ENCODE assay signal across 8 cellular contexts in the genomic region with DNA sequence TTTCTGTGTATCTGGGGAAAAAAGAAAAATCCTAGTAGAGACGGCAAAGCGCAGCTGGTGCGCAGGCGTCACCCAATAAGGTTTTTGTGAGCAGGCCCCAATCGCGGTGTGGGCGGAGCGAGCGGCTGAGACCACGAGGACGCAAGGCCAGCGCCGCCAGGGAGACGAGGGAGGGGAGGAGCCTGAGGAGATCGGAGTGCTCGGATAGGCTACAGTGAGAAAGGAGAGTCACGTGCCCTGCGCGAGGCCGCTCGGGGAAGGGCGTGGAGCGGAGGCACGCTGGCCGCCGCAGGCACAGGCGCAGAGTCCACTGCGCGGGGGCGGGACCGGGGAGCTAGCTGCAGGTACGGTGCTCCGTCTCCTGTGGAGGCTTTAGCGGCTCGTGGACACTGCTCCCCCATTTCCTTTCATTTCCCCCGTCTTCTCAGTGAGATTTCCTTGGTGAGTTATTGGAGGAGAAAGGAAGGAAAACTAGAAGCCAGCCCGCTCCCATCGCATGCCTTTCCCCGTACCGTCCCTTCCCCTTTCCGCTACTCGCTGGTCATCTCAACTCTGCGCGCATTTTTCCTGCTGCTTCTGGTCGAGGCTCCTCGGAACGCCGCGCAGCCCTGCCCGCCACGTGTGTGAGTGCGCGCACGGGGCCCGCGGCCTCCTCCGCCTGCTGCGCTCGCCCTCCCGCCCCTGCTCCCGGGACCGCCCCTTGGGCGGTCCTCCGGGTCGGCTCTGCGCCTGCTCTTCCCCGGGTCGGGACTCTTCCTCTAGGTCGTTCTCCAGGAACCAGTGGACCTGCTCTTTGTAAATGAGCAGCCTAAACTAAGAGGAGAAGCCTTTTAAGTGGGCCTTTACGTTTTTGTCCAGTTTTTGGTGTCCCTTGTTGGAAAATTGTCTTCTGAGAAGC. TPM values are rescaled to one million over a fixed set of nuclear protein-coding genes. Genes with fewer than 3 reads are reported as not detected.
DNase-seq lines count a peak whose midpoint lies in the region; ATAC-seq and TF ChIP-seq lines count a peak whose summit lies in the region.

THNSL1 (plus strand) TSS at position 264 of the 898 bp plus-strand sequence. CDS start 6,612 bp downstream, outside the sequence.

- H3K4me3 Mint-ChIP-seq in activated T-helper 17 cell treated with anti-CD3 and anti-CD28 coated beads, Interleukin-2, amount 50 U/mL, for 72 hours = peak within 1 kb of the TSS; percentile 86
- H3K4me3 Mint-ChIP-seq in naive thymus-derived CD4-positive, alpha-beta T cell = peak within 1 kb of the TSS; percentile 87 to 98 (median 90)
- H3K4me3 Mint-ChIP-seq in stimulated activated memory B cell treated with anti-CD40 and anti-IgM and Interleukin-4, amounts not matched to agents 10 μg/mL and 1 μg/mL and 100 μg/mL, for 72 hours = peak within 1 kb of the TSS; percentile 86

- H2AFZ ChIP-seq in DND-41 (ENCODE audit: low read depth, low read length) (peak within 1 kb of the TSS; percentile 79), fibroblast of lung (ENCODE audit: low read length) (peak within 1 kb of the TSS; percentile 98)

- peaks cover 31% of the 10 kb centered on the region for H3K4me1 ChIP-seq in DND-41 (ENCODE audit: insufficient read depth, low read length)
- H3K4me1 ChIP-seq in fibroblast of lung (ENCODE audit: control insufficient read depth, extremely low read depth, insufficient read depth, low read length) = no peaks in the 10 kb centered on the region
- peaks cover 0 to 8% of the 10 kb centered on the region in 2 donors for H3K4me1 ChIP-seq in naive thymus-derived CD4-positive, alpha-beta T cell (ENCODE audit: control insufficient read depth in 2 of 2, insufficient read depth in 2 of 2, low read length in 2 of 2)

- no peaks in the 10 kb centered on the region for H3K27me3 Mint-ChIP-seq in activated T-helper 17 cell treated with anti-CD3 and anti-CD28 coated beads, Interleukin-2, amount 50 U/mL, for 72 hours
- H3K27me3 Mint-ChIP-seq in naive thymus-derived CD4-positive, alpha-beta T cell = peaks cover 0 to 10% (median 0%) of the 10 kb centered on the region in 5 donors
- no peaks in the 10 kb centered on the region for H3K27me3 Mint-ChIP-seq in stimulated activated memory B cell treated with anti-CD40 and anti-IgM and Interleukin-4, amounts not matched to agents 10 μg/mL and 1 μg/mL and 100 μg/mL, for 72 hours

- peak; percentile 94 for ATAC-seq in DND-41 (ENCODE audit: insufficient read depth, low read depth)
- peak; percentile 99 for ATAC-seq in GM21825 (IDR thresholded peaks at IDR 0.05; ENCODE audit: unreplicated experiment)
- peak; percentile 97 for ATAC-seq in activated T-helper 17 cell treated with anti-CD3 and anti-CD28 coated beads, Interleukin-2, amount 50 U/mL, for 72 hours (replicated peaks)
- ATAC-seq in naive thymus-derived CD4-positive, alpha-beta T cell = peak; percentile 97
- peak; percentile 99 for ATAC-seq in stimulated activated memory B cell treated with anti-CD40 and anti-IgM and Interleukin-4, amounts not matched to agents 10 μg/mL and 1 μg/mL and 100 μg/mL, for 72 hours

- H3K4me3 ChIP-seq in DND-41 (ENCODE audit: low read depth in 1 of 2, low read length in 2 of 2) (peak within 1 kb of the TSS; percentile 67 to 75), fibroblast of lung (replicated peaks in 1 of 4; ENCODE audit: control extremely low read depth in 1 of 4, insufficient read depth in 1 of 4, low read depth in 3 of 4, low read length in 4 of 4) (peak within 1 kb of the TSS; percentile 61 to 80 (median 74))
- peak within 1 kb of the TSS; percentile 76 for H3K4me3 ChIP-seq in naive thymus-derived CD4-positive, alpha-beta T cell (ENCODE audit: low read length)

- peak within 1 kb of the TSS; percentile 99 for H3K27ac Mint-ChIP-seq in activated T-helper 17 cell treated with anti-CD3 and anti-CD28 coated beads, Interleukin-2, amount 50 U/mL, for 72 hours
- peak within 1 kb of the TSS; percentile 91 to 99 (median 94) for H3K27ac Mint-ChIP-seq in naive thymus-derived CD4-positive, alpha-beta T cell
- peak within 1 kb of the TSS; percentile 74 for H3K27ac Mint-ChIP-seq in stimulated activated memory B cell treated with anti-CD40 and anti-IgM and Interleukin-4, amounts not matched to agents 10 μg/mL and 1 μg/mL and 100 μg/mL, for 72 hours

- H3K36me3 ChIP-seq in DND-41 (ENCODE audit: insufficient read depth, low read length) (0 out of 2 replicates have a peak, but pooled peaks cover under 1% of the 10 kb centered on the region), fibroblast of lung (ENCODE audit: control insufficient read depth, insufficient read depth, low read length) (no peaks in the 10 kb centered on the region)
- H3K36me3 ChIP-seq in naive thymus-derived CD4-positive, alpha-beta T cell (ENCODE audit: control insufficient read depth in 2 of 3, insufficient read depth in 3 of 3, low read length in 3 of 3) = no peaks in the 10 kb centered on the region

- H3K9me3 Mint-ChIP-seq in activated T-helper 17 cell treated with anti-CD3 and anti-CD28 coated beads, Interleukin-2, amount 50 U/mL, for 72 hours = no peaks in the 10 kb centered on the region
- peaks cover 0 to 7% (median 0%) of the 10 kb centered on the region in 11 donors for H3K9me3 Mint-ChIP-seq in naive thymus-derived CD4-positive, alpha-beta T cell
- H3K9me3 Mint-ChIP-seq in stimulated activated memory B cell treated with anti-CD40 and anti-IgM and Interleukin-4, amounts not matched to agents 10 μg/mL and 1 μg/mL and 100 μg/mL, for 72 hours = no peaks in the 10 kb centered on the region

- TF ChIP-seq CTCF in DND-41 (IDR thresholded peaks at IDR 0.05; ENCODE audit: borderline replicate concordance, extremely low read depth, low read length, poor library complexity, severe bottlenecking) (no peak), fibroblast of lung (conservative IDR thresholded peaks at IDR 0.05 in 1 of 2, IDR thresholded peaks at IDR 0.05 in 1 of 2; ENCODE audit: low read depth in 1 of 2, low read length in 2 of 2) (no peak)

- POLR2A ChIA-PET in naive thymus-derived CD4-positive, alpha-beta T cell (lab: Charles Lee) = interaction anchor here (0.7 to 2.1 kb wide), 6 partner anchors 15 to 398 kb away, joined by 3 to 13 read pairs (median 4); partner anchors contain the start of gene PRTFDC1

- intact Hi-C loops in naive thymus-derived CD4-positive, alpha-beta T cell (cut with micrococcal nuclease) = loop anchor here (1.0 to 10.0 kb wide), 17 partner anchors 46 to 1922 kb away; partner anchors contain the start of genes ABI1 (in 1 of the 2), APBB1IP (in 1 of the 2), MSRB2 (in 1 of the 2) and PRTFDC1 (in 1 of the 2)

- CTCF ChIA-PET in naive thymus-derived CD4-positive, alpha-beta T cell (lab: Charles Lee) = interaction anchor here (1.0 kb wide), 1 partner anchor 394 kb away, joined by 4 read pairs; no protein-coding TSS in a partner anchor

- H4K20me1 ChIP-seq in DND-41 (ENCODE audit: insufficient read depth, low read length) (no peaks in the 10 kb centered on the region), fibroblast of lung (ENCODE audit: control insufficient read depth, extremely low read depth, insufficient read depth, low read length) (no peaks in the 10 kb centered on the region)

- H3K27ac ChIP-seq in DND-41 (ENCODE audit: low read length) (peak within 1 kb of the TSS; percentile 93), fibroblast of lung (ENCODE audit: insufficient read depth, low read length) (peak within 1 kb of the TSS; percentile 82)
- peak within 1 kb of the TSS; percentile 82 for H3K27ac ChIP-seq in naive thymus-derived CD4-positive, alpha-beta T cell (ENCODE audit: low read depth, low read length)

- H3K79me2 ChIP-seq in DND-41 (ENCODE audit: insufficient read depth, low read length) (peaks cover 22% of the 10 kb centered on the region), fibroblast of lung (ENCODE audit: control insufficient read depth, insufficient read depth, low read length) (no peaks in the 10 kb centered on the region)

- H3K9ac ChIP-seq in DND-41 (ENCODE audit: low read depth, low read length) (peak within 1 kb of the TSS; percentile 89), fibroblast of lung (ENCODE audit: insufficient read depth, low read length) (peak within 1 kb of the TSS; percentile 70)

- H3K4me1 Mint-ChIP-seq in activated T-helper 17 cell treated with anti-CD3 and anti-CD28 coated beads, Interleukin-2, amount 50 U/mL, for 72 hours = peaks cover 21% of the 10 kb centered on the region
- H3K4me1 Mint-ChIP-seq in naive thymus-derived CD4-positive, alpha-beta T cell = peaks cover 11 to 43% (median 32%) of the 10 kb centered on the region in 7 donors
- H3K4me1 Mint-ChIP-seq in stimulated activated memory B cell treated with anti-CD40 and anti-IgM and Interleukin-4, amounts not matched to agents 10 μg/mL and 1 μg/mL and 100 μg/mL, for 72 hours = peaks cover 14% of the 10 kb centered on the region

- peak within 1 kb of the TSS; percentile 74 for H3K4me2 ChIP-seq in DND-41 (ENCODE audit: insufficient read depth, low read length)
- H3K4me2 ChIP-seq in fibroblast of lung (ENCODE audit: extremely low read depth, insufficient read depth, low read length) = peak within 1 kb of the TSS; percentile 95

- H3K27me3 ChIP-seq in DND-41 (ENCODE audit: insufficient read depth, low read length, poor library complexity) (no peaks in the 10 kb centered on the region), fibroblast of lung (ENCODE audit: control insufficient read depth, insufficient read depth, low read length) (no peaks in the 10 kb centered on the region)
- no peaks in the 10 kb centered on the region for H3K27me3 ChIP-seq in naive thymus-derived CD4-positive, alpha-beta T cell (ENCODE audit: control insufficient read depth in 2 of 2, insufficient read depth in 2 of 2, low read length in 2 of 2)

- H3K9me3 ChIP-seq in DND-41 (ENCODE audit: insufficient read depth, low read length, severe bottlenecking) = no peaks in the 10 kb centered on the region
- H3K9me3 ChIP-seq in fibroblast of lung (ENCODE audit: control insufficient read depth, insufficient read depth, low read depth, low read length) = no peaks in the 10 kb centered on the region
- no peaks in the 10 kb centered on the region for H3K9me3 ChIP-seq in naive thymus-derived CD4-positive, alpha-beta T cell (ENCODE audit: control insufficient read depth in 2 of 3, low read length in 3 of 3)

- H3K36me3 Mint-ChIP-seq in activated T-helper 17 cell treated with anti-CD3 and anti-CD28 coated beads, Interleukin-2, amount 50 U/mL, for 72 hours (ENCODE audit: low read depth) = peaks cover 9% of the 10 kb centered on the region
- peaks cover 0 to 3% (median 0%) of the 10 kb centered on the region in 5 donors for H3K36me3 Mint-ChIP-seq in naive thymus-derived CD4-positive, alpha-beta T cell
- H3K36me3 Mint-ChIP-seq in stimulated activated memory B cell treated with anti-CD40 and anti-IgM and Interleukin-4, amounts not matched to agents 10 μg/mL and 1 μg/mL and 100 μg/mL, for 72 hours = no peaks in the 10 kb centered on the region

- DNase-seq in DND-41 = peak; percentile 98
- DNase-seq in Kasumi-1 (lab: John Stamatoyannopoulos, UW) = peak; percentile 98 to 99
- DNase-seq in RKO (ENCODE audit: low spot score) = peak; percentile 100
- peak; percentile 98 to 99 for DNase-seq in fibroblast of lung (ENCODE audit: low read depth in 2 of 2)
- DNase-seq in naive thymus-derived CD4-positive, alpha-beta T cell = peak; percentile 90 to 99 (median 96)

RNA-seq across cellular contexts. Expression of gene THNSL1, which starts in this region (rescaled TPM):
- 1 to 10 TPM; 4.7 to 5.1 TPM for total RNA-seq in activated T-helper 17 cell treated with anti-CD3 and anti-CD28 coated beads, Interleukin-2, amount 50 U/mL, for 72 hours
- 4.3 and 5.6 TPM in 2 replicates for total RNA-seq in fibroblast of lung
- polyA plus RNA-seq in fibroblast of lung = 1.6 and 2.2 TPM in 2 replicates
- polyA plus RNA-seq in fibroblast of lung (2012) = 1.4 and 2.2 TPM in 2 replicates
- polyA minus RNA-seq in fibroblast of lung (ENCODE audit: low replicate concordance) = 0.07 and 0.20 TPM in 2 replicates
- 10 to 100 TPM in 1 of 5 experiments, 1 to 10 TPM in 4; 1.4 to 10.6 (median 2.5) TPM for total RNA-seq in naive thymus-derived CD4-positive, alpha-beta T cell
- polyA plus RNA-seq in naive thymus-derived CD4-positive, alpha-beta T cell = 10 to 100 TPM in 1 of 2 donors, 1 to 10 TPM in 1; 8.0 to 13.4 TPM

Comparison
In these comparisons a context has a peak if more than half of its experiments do, and no peak if none do; other contexts are left out.
1. Peak in every context shown above with its lines: DNase-seq, ATAC-seq, H3K4me3 ChIP-seq and H3K27ac ChIP-seq.